ENCODE assay signal across 30 cellular contexts in genomic region chr7:113922049-113922448, GRCh38. TPM values are rescaled to one million over a fixed set of nuclear protein-coding genes. Genes with fewer than 3 reads are reported as not detected.
"Had no signal": no experiment of that assay in that cellular context is flagged by ENCODE, and none has a peak within 500 bp of the region (broad histone marks: within the 10 kb centered on the region; RNA-seq: fewer than 3 reads in every experiment).

No MANE protein-coding gene starts in this region.

- H3K4me2 ChIP-seq: KMS-11 had no signal

- H3K27me3 Mint-ChIP-seq: activated CD4-positive, alpha-beta T cell treated with anti-CD3 and anti-CD28 coated beads, Interleukin-2, amount 10 ng/mL, durations not matched to agents 7 days and 5 days; activated T-cell treated with anti-CD3 and anti-CD28 coated beads, Interleukin-2, amount 50 U/mL, for 24 hours had no signal

- H3K4me1 ChIP-seq: adrenal gland, body of pancreas, breast epithelium had no signal

- H3K4me1 Mint-ChIP-seq: activated CD4-positive, alpha-beta T cell treated with anti-CD3 and anti-CD28 coated beads, Interleukin-2, amount 10 ng/mL, durations not matched to agents 7 days and 5 days had no signal

- H3K36me3 Mint-ChIP-seq: activated naive CD4-positive, alpha-beta T cell treated with anti-CD3 and anti-CD28 coated beads, Interleukin-2, amount 50 U/mL, for 72 hours had no signal

- H3K4me3 Mint-ChIP-seq: activated CD4-positive, alpha-beta T cell treated with anti-CD3 and anti-CD28 coated beads, Interleukin-2, amount 10 ng/mL, durations not matched to agents 7 days and 5 days; activated CD8-positive, alpha-beta T cell treated with anti-CD3 and anti-CD28 coated beads, Interleukin-2, amount 10 ng/mL, durations not matched to agents 7 days and 5 days; activated naive CD4-positive, alpha-beta T cell treated with anti-CD3 and anti-CD28 coated beads for 36 hours; activated T-cell treated with anti-CD3 and anti-CD28 coated beads, Interleukin-2, amount 50 U/mL, for 24 hours; activated T-helper 1 cell treated with anti-CD3 and anti-CD28 coated beads, Interleukin-12 subunit alpha, Interleukin-12 subunit beta, Interleukin-2, Interleukin-4 antibody, amounts not matched to agents 30 ng/mL and 10 ng/mL and 1 ng/mL, durations not matched to agents 14 hours and 24 hours and 36 hours had no signal

- H3K27ac Mint-ChIP-seq: activated CD4-positive, alpha-beta T cell treated with anti-CD3 and anti-CD28 coated beads, Interleukin-2, amount 10 ng/mL, durations not matched to agents 7 days and 5 days; activated CD8-positive, alpha-beta T cell treated with anti-CD3 and anti-CD28 coated beads, Interleukin-2, amount 10 ng/mL, durations not matched to agents 7 days and 5 days; activated naive CD4-positive, alpha-beta T cell treated with anti-CD3 and anti-CD28 coated beads for 36 hours; activated naive CD4-positive, alpha-beta T cell treated with anti-CD3 and anti-CD28 coated beads, Interleukin-2, amount 50 U/mL, for 72 hours; activated T-cell treated with anti-CD3 and anti-CD28 coated beads, Interleukin-2, amount 50 U/mL, for 24 hours; activated T-helper 1 cell treated with anti-CD3 and anti-CD28 coated beads, Interleukin-12 subunit alpha, Interleukin-12 subunit beta, Interleukin-2, Interleukin-4 antibody, amounts not matched to agents 30 ng/mL and 10 ng/mL and 1 ng/mL, durations not matched to agents 14 hours and 24 hours and 36 hours had no signal

- H3K9me3 Mint-ChIP-seq: activated CD4-positive, alpha-beta T cell treated with anti-CD3 and anti-CD28 coated beads, Interleukin-2, amount 10 ng/mL, durations not matched to agents 7 days and 5 days; activated naive CD4-positive, alpha-beta T cell treated with anti-CD3 and anti-CD28 coated beads for 36 hours; activated T-cell treated with anti-CD3 and anti-CD28 coated beads, Interleukin-2, amount 50 U/mL, for 24 hours; activated T-helper 1 cell treated with anti-CD3 and anti-CD28 coated beads, Interleukin-12 subunit alpha, Interleukin-12 subunit beta, Interleukin-2, Interleukin-4 antibody, amounts not matched to agents 30 ng/mL and 10 ng/mL and 1 ng/mL, durations not matched to agents 14 hours and 24 hours and 36 hours had no signal

- H3K27me3 ChIP-seq: adrenal gland, body of pancreas, breast epithelium, SJCRH30 had no signal

- H3K4me3 ChIP-seq: adrenal gland, body of pancreas, breast epithelium, SJCRH30, SK-N-MC had no signal

- H3K9me3 ChIP-seq: adrenal gland, body of pancreas, breast epithelium, SJCRH30 had no signal

- H3K9ac ChIP-seq: KMS-11 had no signal

- H3K36me3 ChIP-seq: adrenal gland, breast epithelium, SJCRH30 had no signal

- DNase-seq: activated CD4-positive, alpha-beta T cell treated with anti-CD3 and anti-CD28 coated beads, Interleukin-2, amount 10 ng/mL, durations not matched to agents 7 days and 5 days; activated CD4-positive, alpha-beta T cell treated with anti-CD3 and anti-CD28 coated beads, Interleukin-2, amount 50 U/mL, for 48 hours; activated CD8-positive, alpha-beta T cell treated with anti-CD3 and anti-CD28 coated beads, Interleukin-2, amount 10 ng/mL, durations not matched to agents 7 days and 5 days; activated gamma-delta T cell treated with Interleukin-2 at 50 U/mL for 16 hours; activated naive CD4-positive, alpha-beta T cell treated with anti-CD3 and anti-CD28 coated beads for 36 hours; activated T-cell treated with anti-CD3 and anti-CD28 coated beads, Interleukin-2, amount 50 U/mL, for 24 hours; adrenal gland; body of pancreas; MM.1S; NCI-H1092; NCI-H1436 treated with DMSO at 0.1 percent for 48 hours; NCI-H1694 treated with DMSO at 0.1 percent for 48 hours; NCI-H2029; NCI-H510A; NCI-H526; NCI-H748 treated with DMSO at 0.1 percent for 48 hours; NK-92 treated with Interleukin-12 subunit alpha and Interleukin-12 subunit beta, amount 100 ng/mL, for 24 hours; SHP77; SJCRH30; T1000 had no signal

- H3K27ac ChIP-seq: adrenal gland, body of pancreas, breast epithelium, KMS-11, SJCRH30, SK-N-MC had no signal

RNA-seq across cellular contexts. Expression of gene PPP1R3A, which starts 3.2 kb away (rescaled TPM):
- total RNA-seq: activated CD4-positive, alpha-beta T cell treated with anti-CD3 and anti-CD28 coated beads, Interleukin-2, amount 10 ng/mL, durations not matched to agents 7 days and 5 days; activated CD8-positive, alpha-beta T cell treated with anti-CD3 and anti-CD28 coated beads, Interleukin-2, amount 10 ng/mL, durations not matched to agents 7 days and 5 days; activated naive CD4-positive, alpha-beta T cell treated with anti-CD3 and anti-CD28 coated beads for 36 hours; activated naive CD4-positive, alpha-beta T cell treated with anti-CD3 and anti-CD28 coated beads, Interleukin-2, amount 50 U/mL, for 72 hours; activated T-helper 1 cell treated with anti-CD3 and anti-CD28 coated beads, Interleukin-12 subunit alpha, Interleukin-12 subunit beta, Interleukin-2, Interleukin-4 antibody, amounts not matched to agents 30 ng/mL and 10 ng/mL and 1 ng/mL, durations not matched to agents 14 hours and 24 hours and 36 hours; adrenal gland; astrocyte; body of pancreas; breast epithelium; LHCN-M2; RPMI7951; T-helper 1 cell treated with Interleukin-12 subunit alpha and Interleukin-12 subunit beta and Interleukin-4 antibody, amounts not matched to agents 30 ng/mL and 1 ng/mL, for 36 hours; T-helper 2 cell treated with Interferon-gamma antibody and Interleukin-4, amounts not matched to agents 100 ng/mL and 5 ng/mL, for 36 hours had no signal
- polyA plus RNA-seq: adrenal gland had no signal
